1 cellular context compared by ENCODE assay signal in the genomic region with DNA sequence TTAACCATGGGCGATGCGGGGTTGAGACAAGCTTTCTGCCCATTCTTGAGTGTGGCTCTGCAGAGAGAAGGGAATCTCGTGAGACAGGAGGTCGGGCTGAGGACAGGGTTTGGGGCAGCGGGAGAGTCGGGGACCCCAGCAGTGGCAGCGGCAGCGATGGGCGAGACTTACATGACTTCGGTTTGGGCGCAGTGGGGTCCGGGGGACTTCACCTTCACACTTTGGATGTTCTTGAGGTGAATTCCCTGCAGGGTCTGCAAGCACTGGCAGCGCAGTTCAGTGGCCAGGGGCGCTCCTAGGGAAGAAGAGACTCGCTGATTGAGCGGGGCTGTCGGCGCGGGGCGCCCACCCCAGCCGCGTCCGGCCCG.
TF ChIP-seq lines count a peak whose summit lies in the region.

No MANE protein-coding gene starts in this region.

TF ChIP-seq in GM23338, 12 proteins besides CTCF, POLR2A, EP300 and RAD21 (continued from another document):
- TF ChIP-seq, protein P1, sequence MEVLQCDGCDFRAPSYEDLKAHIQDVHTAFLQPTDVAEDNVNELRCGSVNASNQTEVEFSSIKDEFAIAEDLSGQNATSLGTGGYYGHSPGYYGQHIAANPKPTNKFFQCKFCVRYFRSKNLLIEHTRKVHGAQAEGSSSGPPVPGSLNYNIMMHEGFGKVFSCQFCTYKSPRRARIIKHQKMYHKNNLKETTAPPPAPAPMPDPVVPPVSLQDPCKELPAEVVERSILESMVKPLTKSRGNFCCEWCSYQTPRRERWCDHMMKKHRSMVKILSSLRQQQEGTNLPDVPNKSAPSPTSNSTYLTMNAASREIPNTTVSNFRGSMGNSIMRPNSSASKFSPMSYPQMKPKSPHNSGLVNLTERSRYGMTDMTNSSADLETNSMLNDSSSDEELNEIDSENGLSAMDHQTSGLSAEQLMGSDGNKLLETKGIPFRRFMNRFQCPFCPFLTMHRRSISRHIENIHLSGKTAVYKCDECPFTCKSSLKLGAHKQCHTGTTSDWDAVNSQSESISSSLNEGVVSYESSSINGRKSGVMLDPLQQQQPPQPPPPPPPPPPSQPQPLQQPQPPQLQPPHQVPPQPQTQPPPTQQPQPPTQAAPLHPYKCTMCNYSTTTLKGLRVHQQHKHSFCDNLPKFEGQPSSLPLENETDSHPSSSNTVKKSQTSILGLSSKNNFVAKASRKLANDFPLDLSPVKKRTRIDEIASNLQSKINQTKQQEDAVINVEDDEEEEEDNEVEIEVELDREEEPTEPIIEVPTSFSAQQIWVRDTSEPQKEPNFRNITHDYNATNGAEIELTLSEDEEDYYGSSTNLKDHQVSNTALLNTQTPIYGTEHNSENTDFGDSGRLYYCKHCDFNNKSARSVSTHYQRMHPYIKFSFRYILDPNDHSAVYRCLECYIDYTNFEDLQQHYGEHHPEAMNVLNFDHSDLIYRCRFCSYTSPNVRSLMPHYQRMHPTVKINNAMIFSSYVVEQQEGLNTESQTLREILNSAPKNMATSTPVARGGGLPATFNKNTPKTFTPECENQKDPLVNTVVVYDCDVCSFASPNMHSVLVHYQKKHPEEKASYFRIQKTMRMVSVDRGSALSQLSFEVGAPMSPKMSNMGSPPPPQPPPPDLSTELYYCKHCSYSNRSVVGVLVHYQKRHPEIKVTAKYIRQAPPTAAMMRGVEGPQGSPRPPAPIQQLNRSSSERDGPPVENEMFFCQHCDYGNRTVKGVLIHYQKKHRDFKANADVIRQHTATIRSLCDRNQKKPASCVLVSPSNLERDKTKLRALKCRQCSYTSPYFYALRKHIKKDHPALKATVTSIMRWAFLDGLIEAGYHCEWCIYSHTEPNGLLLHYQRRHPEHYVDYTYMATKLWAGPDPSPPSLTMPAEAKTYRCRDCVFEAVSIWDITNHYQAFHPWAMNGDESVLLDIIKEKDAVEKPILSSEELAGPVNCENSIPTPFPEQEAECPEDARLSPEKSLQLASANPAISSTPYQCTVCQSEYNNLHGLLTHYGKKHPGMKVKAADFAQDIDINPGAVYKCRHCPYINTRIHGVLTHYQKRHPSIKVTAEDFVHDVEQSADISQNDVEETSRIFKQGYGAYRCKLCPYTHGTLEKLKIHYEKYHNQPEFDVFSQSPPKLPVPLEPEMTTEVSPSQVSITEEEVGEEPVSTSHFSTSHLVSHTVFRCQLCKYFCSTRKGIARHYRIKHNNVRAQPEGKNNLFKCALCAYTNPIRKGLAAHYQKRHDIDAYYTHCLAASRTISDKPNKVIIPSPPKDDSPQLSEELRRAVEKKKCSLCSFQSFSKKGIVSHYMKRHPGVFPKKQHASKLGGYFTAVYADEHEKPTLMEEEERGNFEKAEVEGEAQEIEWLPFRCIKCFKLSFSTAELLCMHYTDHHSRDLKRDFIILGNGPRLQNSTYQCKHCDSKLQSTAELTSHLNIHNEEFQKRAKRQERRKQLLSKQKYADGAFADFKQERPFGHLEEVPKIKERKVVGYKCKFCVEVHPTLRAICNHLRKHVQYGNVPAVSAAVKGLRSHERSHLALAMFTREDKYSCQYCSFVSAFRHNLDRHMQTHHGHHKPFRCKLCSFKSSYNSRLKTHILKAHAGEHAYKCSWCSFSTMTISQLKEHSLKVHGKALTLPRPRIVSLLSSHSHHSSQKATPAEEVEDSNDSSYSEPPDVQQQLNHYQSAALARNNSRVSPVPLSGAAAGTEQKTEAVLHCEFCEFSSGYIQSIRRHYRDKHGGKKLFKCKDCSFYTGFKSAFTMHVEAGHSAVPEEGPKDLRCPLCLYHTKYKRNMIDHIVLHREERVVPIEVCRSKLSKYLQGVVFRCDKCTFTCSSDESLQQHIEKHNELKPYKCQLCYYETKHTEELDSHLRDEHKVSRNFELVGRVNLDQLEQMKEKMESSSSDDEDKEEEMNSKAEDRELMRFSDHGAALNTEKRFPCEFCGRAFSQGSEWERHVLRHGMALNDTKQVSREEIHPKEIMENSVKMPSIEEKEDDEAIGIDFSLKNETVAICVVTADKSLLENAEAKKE (CRISPR knock-in tag; IDR thresholded peaks at IDR 0.05), result no peak
- TF ChIP-seq NANOG (IDR thresholded peaks at IDR 0.05; ENCODE audit: borderline replicate concordance), result no peak
- no peak for TF ChIP-seq EZH2phosphoT487 (IDR thresholded peaks at IDR 0.05; ENCODE audit: unreplicated experiment)
- no peak for TF ChIP-seq ZNF331 (CRISPR knock-in tag; IDR thresholded peaks at IDR 0.05; ENCODE audit: low read depth)
- TF ChIP-seq, protein P2, sequence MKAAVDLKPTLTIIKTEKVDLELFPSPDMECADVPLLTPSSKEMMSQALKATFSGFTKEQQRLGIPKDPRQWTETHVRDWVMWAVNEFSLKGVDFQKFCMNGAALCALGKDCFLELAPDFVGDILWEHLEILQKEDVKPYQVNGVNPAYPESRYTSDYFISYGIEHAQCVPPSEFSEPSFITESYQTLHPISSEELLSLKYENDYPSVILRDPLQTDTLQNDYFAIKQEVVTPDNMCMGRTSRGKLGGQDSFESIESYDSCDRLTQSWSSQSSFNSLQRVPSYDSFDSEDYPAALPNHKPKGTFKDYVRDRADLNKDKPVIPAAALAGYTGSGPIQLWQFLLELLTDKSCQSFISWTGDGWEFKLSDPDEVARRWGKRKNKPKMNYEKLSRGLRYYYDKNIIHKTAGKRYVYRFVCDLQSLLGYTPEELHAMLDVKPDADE (IDR thresholded peaks at IDR 0.05), result no peak
- TF ChIP-seq EZH2 (IDR thresholded peaks at IDR 0.05; ENCODE audit: low read depth, unreplicated experiment), result no peak
- TF ChIP-seq CREB1 (CRISPR knock-in tag; IDR thresholded peaks at IDR 0.05; ENCODE audit: low read depth), result no peak
- TF ChIP-seq, protein P3, sequence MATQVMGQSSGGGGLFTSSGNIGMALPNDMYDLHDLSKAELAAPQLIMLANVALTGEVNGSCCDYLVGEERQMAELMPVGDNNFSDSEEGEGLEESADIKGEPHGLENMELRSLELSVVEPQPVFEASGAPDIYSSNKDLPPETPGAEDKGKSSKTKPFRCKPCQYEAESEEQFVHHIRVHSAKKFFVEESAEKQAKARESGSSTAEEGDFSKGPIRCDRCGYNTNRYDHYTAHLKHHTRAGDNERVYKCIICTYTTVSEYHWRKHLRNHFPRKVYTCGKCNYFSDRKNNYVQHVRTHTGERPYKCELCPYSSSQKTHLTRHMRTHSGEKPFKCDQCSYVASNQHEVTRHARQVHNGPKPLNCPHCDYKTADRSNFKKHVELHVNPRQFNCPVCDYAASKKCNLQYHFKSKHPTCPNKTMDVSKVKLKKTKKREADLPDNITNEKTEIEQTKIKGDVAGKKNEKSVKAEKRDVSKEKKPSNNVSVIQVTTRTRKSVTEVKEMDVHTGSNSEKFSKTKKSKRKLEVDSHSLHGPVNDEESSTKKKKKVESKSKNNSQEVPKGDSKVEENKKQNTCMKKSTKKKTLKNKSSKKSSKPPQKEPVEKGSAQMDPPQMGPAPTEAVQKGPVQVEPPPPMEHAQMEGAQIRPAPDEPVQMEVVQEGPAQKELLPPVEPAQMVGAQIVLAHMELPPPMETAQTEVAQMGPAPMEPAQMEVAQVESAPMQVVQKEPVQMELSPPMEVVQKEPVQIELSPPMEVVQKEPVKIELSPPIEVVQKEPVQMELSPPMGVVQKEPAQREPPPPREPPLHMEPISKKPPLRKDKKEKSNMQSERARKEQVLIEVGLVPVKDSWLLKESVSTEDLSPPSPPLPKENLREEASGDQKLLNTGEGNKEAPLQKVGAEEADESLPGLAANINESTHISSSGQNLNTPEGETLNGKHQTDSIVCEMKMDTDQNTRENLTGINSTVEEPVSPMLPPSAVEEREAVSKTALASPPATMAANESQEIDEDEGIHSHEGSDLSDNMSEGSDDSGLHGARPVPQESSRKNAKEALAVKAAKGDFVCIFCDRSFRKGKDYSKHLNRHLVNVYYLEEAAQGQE (IDR thresholded peaks at IDR 0.05; ENCODE audit: unreplicated experiment), result no peak
